8 cellular contexts compared by ENCODE assay signal in genomic region chr7:24963218-24963617, GRCh38. TPM values are rescaled to one million over a fixed set of nuclear protein-coding genes. Genes with fewer than 3 reads are reported as not detected.
DNase-seq lines count a peak whose midpoint lies in the region; ATAC-seq and TF ChIP-seq lines count a peak whose summit lies in the region.

No MANE protein-coding gene starts in this region.

- no peaks in the 10 kb centered on the region for H3K27me3 ChIP-seq in adrenal gland
- no peaks in the 10 kb centered on the region for H3K27me3 ChIP-seq in lower lobe of right lung (ENCODE audit: low read depth)
- no peaks in the 10 kb centered on the region for H3K27me3 ChIP-seq in neuronal stem cell (ENCODE audit: control insufficient read depth in 3 of 3, insufficient read depth in 3 of 3, low read depth in 1 of 3, low read length in 3 of 3)

- no peak overlapping the region for H3K14ac ChIP-seq in neuronal stem cell (ENCODE audit: low read length)

- TF ChIP-seq POLR2A in GM19193 (IDR thresholded peaks at IDR 0.05; ENCODE audit: extremely low read depth, insufficient read depth, insufficient read length) (peak; percentile 18), adrenal gland (IDR thresholded peaks at IDR 0.05) (no peak)

- H2AFZ ChIP-seq in neuronal stem cell (ENCODE audit: low read length) = no peak overlapping the region

- DNase-seq in A172 (ENCODE audit: low spot score) = peak; percentile 46
- peak; percentile 78 for DNase-seq in NAMALWA (ENCODE audit: low spot score)
- peak; percentile 31 to 69 (median 52) for DNase-seq in adrenal gland
- peak; percentile 62 for DNase-seq in lower lobe of right lung
- no peak for DNase-seq in neuronal stem cell (ENCODE audit: low spot score)
- no peak for DNase-seq in NCI-H345 treated with DMSO at 0.1 percent for 48 hours (lab: John Stamatoyannopoulos, UW; ENCODE audit: unreplicated experiment)
- DNase-seq in NCI-H1436 treated with DMSO at 0.1 percent for 48 hours (lab: John Stamatoyannopoulos, UW) = no peak

- H3K4me3 ChIP-seq in adrenal gland = no peak overlapping the region
- H3K4me3 ChIP-seq in lower lobe of right lung = no peak overlapping the region
- H3K4me3 ChIP-seq in neuronal stem cell (ENCODE audit: low read length in 2 of 2) = peak overlapping the region in 1 of 2 donors; percentile 53

- no peak overlapping the region for H2BK120ac ChIP-seq in neuronal stem cell (ENCODE audit: low read depth, low read length)

- no peak overlapping the region for H2AK5ac ChIP-seq in neuronal stem cell (ENCODE audit: low read depth, low read length)

- H4K91ac ChIP-seq in neuronal stem cell (ENCODE audit: low read depth, low read length, poor library complexity) = no peak overlapping the region

- no peak overlapping the region for H3K4ac ChIP-seq in neuronal stem cell (ENCODE audit: low read length)

- no peak for TF ChIP-seq CTCF in adrenal gland (IDR thresholded peaks at IDR 0.05)
- no peak for TF ChIP-seq CTCF in lower lobe of right lung (IDR thresholded peaks at IDR 0.05)

- H3K23ac ChIP-seq in neuronal stem cell (ENCODE audit: low read depth, low read length, poor library complexity) = no peak overlapping the region

- H2BK15ac ChIP-seq in neuronal stem cell (ENCODE audit: low read length) = no peak overlapping the region

- ATAC-seq in lower lobe of right lung = peak; percentile 61 to 87

- no peak overlapping the region for H3K4me2 ChIP-seq in neuronal stem cell (ENCODE audit: insufficient read depth, low read length, poor library complexity, severe bottlenecking)

- no peak overlapping the region for H2BK12ac ChIP-seq in neuronal stem cell (ENCODE audit: low read length)

- H3K4me1 ChIP-seq in adrenal gland (replicated peaks in 1 of 2) (no peaks in the 10 kb centered on the region), lower lobe of right lung (peaks cover 18% of the 10 kb centered on the region), neuronal stem cell (ENCODE audit: control insufficient read depth in 2 of 2, insufficient read depth in 1 of 2, low read depth in 1 of 2, low read length in 2 of 2) (peaks cover 2 to 8% of the 10 kb centered on the region in 2 donors)

- WGBS in adrenal gland, 4 donors = 76 to 94% (median 78%) methylated on average over 2 of the region's 2 CpGs
- no CpG with 5 or more reads among the region's 2 CpGs for WGBS in neuronal stem cell (ENCODE audit: extremely low coverage in 2 of 2, insufficient read length in 2 of 2, insufficient replicate concordance in 1 of 2), 2 donors

- no peak overlapping the region for H2BK5ac ChIP-seq in neuronal stem cell (ENCODE audit: low read length)

- H3K27ac ChIP-seq in adrenal gland = peak overlapping the region in 2 of 5 donors; percentile 21 to 62
- H3K27ac ChIP-seq in lower lobe of right lung = no peak overlapping the region
- H3K27ac ChIP-seq in neuronal stem cell (replicated peaks; ENCODE audit: low read length) = no peak overlapping the region

- H4K8ac ChIP-seq in neuronal stem cell (ENCODE audit: low read depth, low read length) = no peak overlapping the region

- no peaks in the 10 kb centered on the region for H3K36me3 ChIP-seq in adrenal gland (replicated peaks in 1 of 2)
- no peaks in the 10 kb centered on the region for H3K36me3 ChIP-seq in lower lobe of right lung
- no peaks in the 10 kb centered on the region for H3K36me3 ChIP-seq in neuronal stem cell (replicated peaks in 1 of 2; ENCODE audit: control insufficient read depth in 2 of 2, insufficient read depth in 2 of 2, low read length in 2 of 2)

- no peak overlapping the region for H3K18ac ChIP-seq in neuronal stem cell (ENCODE audit: low read length)

- H3K9me3 ChIP-seq in adrenal gland (replicated peaks in 1 of 3) = no peaks in the 10 kb centered on the region
- no peaks in the 10 kb centered on the region for H3K9me3 ChIP-seq in lower lobe of right lung
- H3K9me3 ChIP-seq in neuronal stem cell (replicated peaks in 1 of 2; ENCODE audit: control insufficient read depth in 2 of 2, insufficient read depth in 1 of 2, low read depth in 1 of 2, low read length in 2 of 2) = peaks cover 0 to 4% of the 10 kb centered on the region in 2 donors

- no peaks in the 10 kb centered on the region for H3K79me1 ChIP-seq in neuronal stem cell (ENCODE audit: low read depth, low read length)

- H3K9ac ChIP-seq in neuronal stem cell (ENCODE audit: low read depth, low read length, poor library complexity) = no peak overlapping the region

- intact Hi-C loops in adrenal gland (cut with DNase I) (no loop called here), lower lobe of right lung (cut with DNase I) (no loop called here)

RNA-seq across cellular contexts. Expression of gene OSBPL3, which starts 16.8 kb away (rescaled TPM):
- 17.5 and 19.1 TPM in 2 replicates for total RNA-seq in A172 (2014; rRNA removed; shearing (Covaris generic))
- total RNA-seq in adrenal gland (1 to 10 TPM; 1.1 to 8.4 (median 3.6) TPM), lower lobe of right lung (24.9 TPM)
- 1 to 10 TPM; 1.7 to 3.5 (median 1.8) TPM for polyA plus RNA-seq in adrenal gland
- 3.2 TPM for polyA plus RNA-seq in neuronal stem cell (2013, experiment 1 of 2)
- polyA plus RNA-seq in neuronal stem cell (2013, experiment 2 of 2) = 2.9 TPM

Comparison
In these comparisons a context has a peak if more than half of its experiments do, and no peak if none do; other contexts are left out.
1. DNase-seq: peak in A172 (single experiment), NAMALWA (single experiment), adrenal gland (7 of 7) and lower lobe of right lung (single experiment); none in neuronal stem cell (single experiment), NCI-H345 treated with DMSO at 0.1 percent for 48 hours (single experiment) and NCI-H1436 treated with DMSO at 0.1 percent for 48 hours (single experiment).